10 cellular contexts compared by ENCODE assay signal in the genomic region with DNA sequence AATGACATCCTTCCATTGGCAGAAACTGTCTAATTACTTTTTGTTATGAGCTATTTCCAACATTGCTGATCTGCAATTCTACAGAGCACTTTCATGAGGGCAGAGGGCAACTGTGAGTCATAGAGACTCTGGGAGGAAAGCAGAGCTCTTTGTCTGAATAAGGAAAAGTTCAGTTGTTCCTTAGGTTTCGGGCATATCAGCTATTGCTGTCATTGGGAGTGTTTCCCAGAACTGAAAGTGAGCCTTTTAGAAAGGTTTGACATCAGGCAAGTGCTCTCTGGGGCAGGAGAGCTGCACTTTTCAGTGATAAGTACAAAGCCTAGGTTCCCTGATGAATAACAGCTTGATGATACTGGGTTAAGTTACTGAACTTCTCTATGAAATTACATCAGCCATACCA.
A peak's percentile ranks its signal among the peaks of the same experiment; 100 is the strongest.
DNase-seq lines count a peak whose midpoint lies in the region; ATAC-seq and TF ChIP-seq lines count a peak whose summit lies in the region.
"Had no signal": no experiment of that assay in that cellular context is flagged by ENCODE, and none has a peak within 500 bp of the region (broad histone marks: within the 10 kb centered on the region; RNA-seq: fewer than 3 reads in every experiment).

No MANE protein-coding gene starts in this region.

- H3K9ac ChIP-seq in stomach smooth muscle (ENCODE audit: low read length in 2 of 2) = no peak overlapping the region

- no peak for TF ChIP-seq CTCF in chondrocyte (IDR thresholded peaks at IDR 0.05)

- H3K4me3 ChIP-seq in stomach smooth muscle (ENCODE audit: low read length in 2 of 2) = peak overlapping the region; percentile 17 to 23

- no peaks in the 10 kb centered on the region for H3K9me3 ChIP-seq in stomach smooth muscle (ENCODE audit: control insufficient read depth in 2 of 2, low read length in 2 of 2)

- H3K36me3 Mint-ChIP-seq in chondrocyte (ENCODE audit: low read depth) = no peaks in the 10 kb centered on the region

- intact Hi-C loops in left colon (cut with DNase I, micrococcal nuclease) = no loop called here

- peaks cover 2% of the 10 kb centered on the region for H3K9me3 Mint-ChIP-seq in chondrocyte (ENCODE audit: low read depth)

- H3K36me3 ChIP-seq in stomach smooth muscle (ENCODE audit: control insufficient read depth in 2 of 2, insufficient read depth in 2 of 2, low read length in 2 of 2) = no peaks in the 10 kb centered on the region

- peaks cover 67% of the 10 kb centered on the region for H3K4me1 Mint-ChIP-seq in chondrocyte (ENCODE audit: low read depth)

- H3K27me3 Mint-ChIP-seq in chondrocyte (ENCODE audit: low read depth) = no peaks in the 10 kb centered on the region

- no peaks in the 10 kb centered on the region for H3K27me3 ChIP-seq in stomach smooth muscle (ENCODE audit: control insufficient read depth in 1 of 2, insufficient read depth in 2 of 2, low read length in 2 of 2)

- peak; percentile 71 for DNase-seq in HPDE6-E6E7 (ENCODE audit: extremely low spot score)
- DNase-seq in chondrocyte (ENCODE audit: low spot score) = no peak
- DNase-seq in left colon = peak; percentile 33 to 70
- DNase-seq in activated naive CD4-positive, alpha-beta T cell (lab: John Stamatoyannopoulos, UW) = no peak
- no peak for DNase-seq in NCI-H526 treated with DMSO at 0.1 percent for 48 hours (lab: John Stamatoyannopoulos, UW)
- DNase-seq: activated CD8-positive, alpha-beta memory T cell treated with anti-CD3 and anti-CD28 coated beads, Interleukin-2, amount 50 U/mL, for 4 hours; NCI-H524 treated with DMSO at 0.1 percent for 48 hours had no signal

- H3K27ac ChIP-seq in stomach smooth muscle (ENCODE audit: low read length) = peak overlapping the region; percentile 84

- ATAC-seq in left colon (peak; percentile 89), HG02852 (IDR thresholded peaks at IDR 0.05; ENCODE audit: unreplicated experiment) (no peak), GM21717 (IDR thresholded peaks at IDR 0.05; ENCODE audit: unreplicated experiment) (no peak)

- peaks cover 18% of the 10 kb centered on the region for H3K4me1 ChIP-seq in stomach smooth muscle (ENCODE audit: control insufficient read depth, insufficient read depth, low read length)

- H3K27ac Mint-ChIP-seq in chondrocyte (ENCODE audit: unreplicated experiment) = peak overlapping the region; percentile 93

- H3K4me3 Mint-ChIP-seq in chondrocyte (ENCODE audit: unreplicated experiment) = no peak overlapping the region

Comparison
In these comparisons a context has a peak if more than half of its experiments do, and no peak if none do; other contexts are left out.
1. DNase-seq: peak in HPDE6-E6E7 (single experiment) and left colon (2 of 2); none in chondrocyte (single experiment), activated naive CD4-positive, alpha-beta T cell (0 of 4) and NCI-H526 treated with DMSO at 0.1 percent for 48 hours (single experiment).